8 cellular contexts compared by ENCODE assay signal in genomic region chr10:72364239-72364777, GRCh38. TPM values are rescaled to one million over a fixed set of nuclear protein-coding genes. Genes with fewer than 3 reads are reported as not detected.
DNase-seq lines count a peak whose midpoint lies in the region; ATAC-seq and TF ChIP-seq lines count a peak whose summit lies in the region.

No MANE protein-coding gene starts in this region.

- H3K4me3 Mint-ChIP-seq in neural crest cell, result no peak overlapping the region
- H3K4me3 Mint-ChIP-seq in stimulated activated naive CD8-positive, alpha-beta T cell treated with anti-CD3 and anti-CD28 coated beads, Interleukin-15, Interleukin-2, amounts not matched to agents 100 ng/mL and 50 ng/mL, for 24 hours, result no peak overlapping the region

- TF ChIP-seq CTCF in neural crest cell (conservative IDR thresholded peaks at IDR 0.05), result peak; percentile 95

- H3K4me1 Mint-ChIP-seq in neural crest cell, result peaks cover 6% of the 10 kb centered on the region
- H3K4me1 Mint-ChIP-seq in stimulated activated naive CD8-positive, alpha-beta T cell treated with anti-CD3 and anti-CD28 coated beads, Interleukin-15, Interleukin-2, amounts not matched to agents 100 ng/mL and 50 ng/mL, for 24 hours (ENCODE audit: low read depth), result peaks cover 14% of the 10 kb centered on the region

- H3K27me3 Mint-ChIP-seq in neural crest cell (ENCODE audit: low read depth), result no peaks in the 10 kb centered on the region
- no peaks in the 10 kb centered on the region for H3K27me3 Mint-ChIP-seq in stimulated activated naive CD8-positive, alpha-beta T cell treated with anti-CD3 and anti-CD28 coated beads, Interleukin-15, Interleukin-2, amounts not matched to agents 100 ng/mL and 50 ng/mL, for 24 hours

- peak; percentile 87 for ATAC-seq in GM21723 (IDR thresholded peaks at IDR 0.05; ENCODE audit: unreplicated experiment)

- H3K36me3 Mint-ChIP-seq in neural crest cell (ENCODE audit: low read depth), result peaks cover 3% of the 10 kb centered on the region
- H3K36me3 Mint-ChIP-seq in stimulated activated naive CD8-positive, alpha-beta T cell treated with anti-CD3 and anti-CD28 coated beads, Interleukin-15, Interleukin-2, amounts not matched to agents 100 ng/mL and 50 ng/mL, for 24 hours (ENCODE audit: low read depth), result peaks cover 7% of the 10 kb centered on the region

- DNase-seq in DMS53 treated with DMSO at 0.1 percent for 48 hours (lab: John Stamatoyannopoulos, UW; ENCODE audit: unreplicated experiment) (peak; percentile 87), LoVo (ENCODE audit: low spot score) (peak; percentile 85), RKO (ENCODE audit: low spot score) (peak; percentile 95), activated T-helper 1 cell treated with Interleukin-2 at 50 U/mL for 16 hours (ENCODE audit: low read depth) (peak; percentile 71), fibroblast of peridontal ligament (ENCODE audit: extremely low read depth) (peak; percentile 97), neural crest cell (ENCODE audit: low read depth, low spot score) (peak; percentile 84)

- H3K27ac Mint-ChIP-seq in neural crest cell (ENCODE audit: unreplicated experiment), result no peak overlapping the region
- H3K27ac Mint-ChIP-seq in stimulated activated naive CD8-positive, alpha-beta T cell treated with anti-CD3 and anti-CD28 coated beads, Interleukin-15, Interleukin-2, amounts not matched to agents 100 ng/mL and 50 ng/mL, for 24 hours, result peak overlapping the region; percentile 57

- no peaks in the 10 kb centered on the region for H3K9me3 Mint-ChIP-seq in neural crest cell
- no peaks in the 10 kb centered on the region for H3K9me3 Mint-ChIP-seq in stimulated activated naive CD8-positive, alpha-beta T cell treated with anti-CD3 and anti-CD28 coated beads, Interleukin-15, Interleukin-2, amounts not matched to agents 100 ng/mL and 50 ng/mL, for 24 hours

RNA-seq across cellular contexts. Expression of gene DNAJB12, which starts 9.6 kb away (rescaled TPM):
- total RNA-seq in neural crest cell, result 32.4 and 36.5 TPM in 2 replicates

Comparison
In these comparisons a context has a peak if more than half of its experiments do, and no peak if none do; other contexts are left out.
1. Peak in every context shown above with its lines: DNase-seq and ATAC-seq.